Comparison of ENCODE assay signal across 1 cellular context in genomic region chr15:57217716-57218598, GRCh38.
TF ChIP-seq lines count a peak whose summit lies in the region.

No MANE protein-coding gene starts in this region.

TF ChIP-seq in GM23338, 12 proteins besides CTCF, POLR2A, EP300 and RAD21 (continued from another document):
- TF ChIP-seq REST (IDR thresholded peaks at IDR 0.05; ENCODE audit: unreplicated experiment) (no peak), ETS1 (IDR thresholded peaks at IDR 0.05) (no peak)
